ENCODE assay signal across 8 cellular contexts in the genomic region with DNA sequence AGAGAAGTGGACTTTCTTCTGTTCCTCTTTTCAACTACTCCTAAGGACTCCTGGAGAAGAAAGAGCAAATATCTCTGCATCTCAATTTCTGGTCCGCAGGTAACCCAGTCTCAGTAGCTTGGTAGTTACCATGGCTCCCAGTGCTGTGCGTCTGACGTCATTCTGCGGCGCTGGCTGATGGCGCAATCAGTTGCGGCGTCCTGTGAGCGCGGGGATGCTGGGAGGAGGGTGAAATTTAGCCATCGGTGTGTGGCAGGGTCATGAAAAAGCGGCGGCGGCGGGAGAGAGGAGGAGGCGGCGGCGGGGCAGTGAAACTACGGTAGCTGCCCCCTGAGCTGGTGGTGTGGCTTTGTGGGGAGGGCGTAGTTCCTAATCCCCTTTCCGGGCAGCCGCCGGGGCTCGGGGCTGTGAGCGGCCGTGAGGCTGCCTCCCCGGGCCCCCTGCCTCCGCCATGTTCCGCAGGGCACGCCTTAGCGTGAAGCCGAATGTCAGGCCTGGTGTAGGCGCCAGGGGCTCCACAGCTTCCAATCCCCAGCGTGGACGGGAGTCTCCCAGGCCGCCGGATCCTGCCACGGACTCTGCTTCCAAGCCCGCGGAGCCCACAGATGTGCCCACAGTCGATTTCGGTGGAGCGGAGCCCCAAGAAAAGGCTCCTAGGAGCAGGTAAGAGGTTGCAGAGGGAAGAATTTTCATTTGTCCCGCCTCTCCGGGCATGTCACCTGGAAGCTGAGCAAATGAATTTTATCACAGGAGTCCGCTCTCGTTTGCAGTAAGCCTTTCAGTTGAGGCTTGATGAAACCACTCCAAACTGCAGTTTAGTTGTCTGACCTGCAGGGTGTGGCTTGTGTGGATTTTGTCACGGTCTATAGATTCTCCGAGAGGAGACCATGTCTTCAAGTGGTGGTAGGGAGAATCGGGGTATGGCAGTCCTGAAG. TPM values are rescaled to one million over a fixed set of nuclear protein-coding genes. Genes with fewer than 3 reads are reported as not detected.
DNase-seq lines count a peak whose midpoint lies in the region; ATAC-seq, FAIRE-seq and TF ChIP-seq lines count a peak whose summit lies in the region.

A gene with protein sequence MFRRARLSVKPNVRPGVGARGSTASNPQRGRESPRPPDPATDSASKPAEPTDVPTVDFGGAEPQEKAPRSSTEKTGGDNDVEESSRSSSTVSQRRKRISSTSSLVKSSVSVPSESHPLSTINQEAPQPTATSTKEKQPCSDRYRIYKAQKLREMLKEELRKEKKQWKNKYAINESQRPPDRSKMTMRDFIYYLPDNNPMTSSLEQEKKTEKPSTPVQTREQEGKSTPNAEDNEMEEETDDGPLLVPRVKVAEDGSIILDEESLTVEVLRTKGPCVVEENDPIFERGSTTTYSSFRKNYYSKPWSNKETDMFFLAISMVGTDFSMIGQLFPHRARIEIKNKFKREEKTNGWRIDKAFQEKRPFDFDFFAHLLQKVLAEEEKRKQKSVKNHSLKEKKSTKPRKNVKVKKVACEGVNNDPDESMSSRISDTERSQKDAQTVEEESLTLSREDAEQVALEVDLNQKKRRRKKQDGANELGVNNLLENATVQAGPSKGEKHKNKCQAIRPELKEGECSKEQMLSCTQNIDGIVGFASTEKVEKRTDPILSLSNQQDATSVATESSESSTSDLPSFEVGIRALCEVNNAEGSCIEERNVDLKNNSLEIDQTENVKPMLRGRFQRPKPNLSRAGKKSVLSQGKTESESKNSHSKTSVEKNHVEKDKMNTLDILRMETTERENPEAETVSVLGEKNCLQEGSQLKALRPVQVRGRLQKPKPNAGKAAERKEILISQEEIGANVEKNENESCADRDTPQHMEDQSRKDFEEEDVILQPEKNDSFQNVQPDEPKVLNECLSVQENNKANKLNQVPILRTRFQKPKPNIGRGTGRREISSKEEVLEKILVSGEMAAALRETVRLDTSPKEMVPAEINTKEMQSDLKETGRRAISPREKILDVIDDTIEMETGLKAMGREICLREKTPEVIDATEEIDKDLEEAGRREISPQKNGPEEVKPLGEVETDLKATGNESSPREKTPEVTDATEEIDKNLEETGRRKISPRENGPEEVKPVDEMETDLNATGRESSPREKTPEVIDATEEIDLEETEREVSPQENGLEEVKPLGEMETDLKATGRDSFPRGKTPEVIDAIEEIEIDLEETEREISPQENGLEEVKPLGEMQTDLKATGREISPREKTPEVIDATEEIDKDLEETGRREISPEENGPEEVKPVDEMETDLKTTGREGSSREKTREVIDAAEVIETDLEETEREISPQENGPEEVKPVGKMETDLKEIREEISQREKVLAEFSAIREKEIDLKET (N-terminal part only) (plus strand): TSS at position 225 of the 935 bp plus-strand sequence. CDS start 227 bp downstream, at position 452.

- peak within 1 kb of the TSS; percentile 87 to 97 for H3K27ac ChIP-seq in small intestine (ENCODE audit: low read depth in 1 of 2, low read length in 1 of 2)

- 0% methylated on average over 42 to 50 of the region's 50 CpGs for WGBS in small intestine, 3 donors

- no peak; the same call in 1 of the 2 replicates for TF ChIP-seq CTCF in WI38 (IDR thresholded peaks at IDR 0.05; ENCODE audit: low read depth, low read length)
- TF ChIP-seq CTCF in bronchial epithelial cell (IDR thresholded peaks at IDR 0.05; ENCODE audit: insufficient read depth, low read length, severe bottlenecking): peak; percentile 40

- peak within 1 kb of the TSS; percentile 99 for H3K4me3 ChIP-seq in WI38 (ENCODE audit: low read depth, low read length)
- H3K4me3 ChIP-seq in bronchial epithelial cell (ENCODE audit: low read depth, low read length): peak within 1 kb of the TSS; percentile 90
- H3K4me3 ChIP-seq in small intestine (ENCODE audit: low read depth in 1 of 2, low read length in 2 of 2): peak within 1 kb of the TSS; percentile 77 to 90

- H3K4me1 ChIP-seq in small intestine (ENCODE audit: control insufficient read depth in 2 of 2, insufficient read depth in 1 of 2, low read depth in 1 of 2, low read length in 1 of 2): no peaks in the 10 kb centered on the region

- no peaks in the 10 kb centered on the region for H3K9me3 ChIP-seq in small intestine (ENCODE audit: control insufficient read depth, low read depth)

- H3K36me3 ChIP-seq in bronchial epithelial cell (ENCODE audit: control insufficient read depth, insufficient read depth, low read length): peaks cover 6% of the 10 kb centered on the region
- H3K36me3 ChIP-seq in small intestine (ENCODE audit: control insufficient read depth in 2 of 2, insufficient read depth in 2 of 2, low read length in 2 of 2): peaks cover 4 to 10% of the 10 kb centered on the region in 2 donors

- peak; percentile 95 for ATAC-seq in GM18909 (IDR thresholded peaks at IDR 0.05; ENCODE audit: poor library complexity, unreplicated experiment)
- peak; percentile 95 for ATAC-seq in HG03175 (IDR thresholded peaks at IDR 0.05; ENCODE audit: unreplicated experiment)

- DNase-seq in AG08396 (ENCODE audit: low spot score): peak; percentile 92
- peak; percentile 89 for DNase-seq in NCI-H2227 treated with DMSO at 0.1 percent for 48 hours (lab: John Stamatoyannopoulos, UW)
- peak; percentile 88 for DNase-seq in bronchial epithelial cell (ENCODE audit: low read depth)
- peak; percentile 94 for DNase-seq in iPS-NIHi11 (ENCODE audit: low spot score)
- peak; percentile 94 for DNase-seq in small intestine

- H3K27me3 ChIP-seq in bronchial epithelial cell (ENCODE audit: control insufficient read depth, insufficient read depth, low read length) (no peaks in the 10 kb centered on the region), small intestine (ENCODE audit: control insufficient read depth in 2 of 2, insufficient read depth in 2 of 2, low read length in 2 of 2) (no peaks in the 10 kb centered on the region)

- FAIRE-seq in bronchial epithelial cell (lab: Jason Lieb, UNC) (no peak), small intestine (lab: Jason Lieb, UNC) (no peak)

RNA-seq across cellular contexts. Expression of the gene that starts here (rescaled TPM):
- total RNA-seq in bronchial epithelial cell: 17.1 and 19.5 TPM in 2 replicates
- 1 to 10 TPM; 5.7 to 8.9 (median 7.6) TPM for polyA plus RNA-seq in small intestine

Comparison
In these comparisons a context has a peak if more than half of its experiments do, and no peak if none do; other contexts are left out.
1. Peak in every context shown above with its lines: DNase-seq, ATAC-seq, H3K4me3 ChIP-seq and H3K27ac ChIP-seq.